ENCODE assay signal across 23 cellular contexts in genomic region chr15:64361259-64361658, GRCh38.
"Had no signal": no experiment of that assay in that cellular context is flagged by ENCODE, and none has a peak within 500 bp of the region (broad histone marks: within the 10 kb centered on the region; RNA-seq: fewer than 3 reads in every experiment).

No MANE protein-coding gene starts in this region.

- H3K79me2 ChIP-seq: parathyroid adenoma had no signal

- H3K4me1 Mint-ChIP-seq: nephron had no signal

- H3K9ac ChIP-seq: parathyroid adenoma had no signal

- H3K4me1 ChIP-seq: parathyroid adenoma, prostate gland, right lobe of liver, suprapubic skin had no signal

- H3K27ac Mint-ChIP-seq: endodermal cell; immature natural killer cell; naive B cell; nephron; stimulated activated effector memory CD8-positive, alpha-beta T cell treated with anti-CD3 and anti-CD28 coated beads, Interleukin-12 subunit alpha, Interleukin-12 subunit beta, amount 100 ng/mL, for 72 hours; type B pancreatic cell had no signal

- ATAC-seq: esophagus mucosa; gastroesophageal sphincter; left cardiac atrium; lower lobe of right lung; right lobe of liver; stimulated activated effector memory CD8-positive, alpha-beta T cell treated with anti-CD3 and anti-CD28 coated beads, Interleukin-12 subunit alpha, Interleukin-12 subunit beta, amount 100 ng/mL, for 72 hours; stimulated activated naive CD8-positive, alpha-beta T cell treated with anti-CD3 and anti-CD28 coated beads, Interleukin-15, Interleukin-2, amounts not matched to agents 100 U/mL and 50 U/mL, for 24 hours had no signal

- H3K9me3 Mint-ChIP-seq: endodermal cell; immature natural killer cell; naive B cell; nephron; stimulated activated effector memory CD8-positive, alpha-beta T cell treated with anti-CD3 and anti-CD28 coated beads, Interleukin-12 subunit alpha, Interleukin-12 subunit beta, amount 100 ng/mL, for 72 hours; type B pancreatic cell had no signal

- H3K36me3 Mint-ChIP-seq: immature natural killer cell, naive B cell, type B pancreatic cell had no signal

- DNase-seq: effector CD4-positive, alpha-beta T cell; endodermal cell; immature natural killer cell; left cardiac atrium; left ventricle myocardium inferior; lower lobe of right lung; mesendoderm; naive B cell; occipital lobe; right lobe of liver; stimulated activated CD4-positive, alpha-beta T cell treated with anti-CD3 and anti-CD28 coated beads, Interleukin-4, amount 100 ng/mL, for 1 hour; stimulated activated CD8-positive, alpha-beta memory T cell treated with anti-CD3 and anti-CD28 coated beads, Interleukin-4, amount 100 ng/mL, for 48 hours; stimulated activated naive CD8-positive, alpha-beta T cell treated with anti-CD3 and anti-CD28 coated beads, Interleukin-15, Interleukin-2, amounts not matched to agents 100 U/mL and 50 U/mL, for 24 hours; thyroid gland had no signal

- H3K4me3 Mint-ChIP-seq: endodermal cell; immature natural killer cell; naive B cell; nephron; stimulated activated effector memory CD8-positive, alpha-beta T cell treated with anti-CD3 and anti-CD28 coated beads, Interleukin-12 subunit alpha, Interleukin-12 subunit beta, amount 100 ng/mL, for 72 hours; type B pancreatic cell had no signal

- H2AFZ ChIP-seq: parathyroid adenoma had no signal

- H3K9me3 ChIP-seq: gastroesophageal sphincter, left ventricle myocardium inferior, lower lobe of right lung, prostate gland, right lobe of liver, suprapubic skin, thyroid gland had no signal

- H3K4me3 ChIP-seq: coronary artery, gastroesophageal sphincter, left ventricle myocardium inferior, lower lobe of right lung, prostate gland, right lobe of liver, suprapubic skin, thyroid gland had no signal

- H3K27ac ChIP-seq: coronary artery, gastroesophageal sphincter, left ventricle myocardium inferior, lower lobe of right lung, parathyroid adenoma, prostate gland, right lobe of liver, suprapubic skin, thyroid gland had no signal

- H3K27me3 Mint-ChIP-seq: naive B cell, type B pancreatic cell had no signal

- H3K27me3 ChIP-seq: gastroesophageal sphincter, right lobe of liver, suprapubic skin, thyroid gland had no signal

- H3K36me3 ChIP-seq: gastroesophageal sphincter, left ventricle myocardium inferior, lower lobe of right lung, prostate gland, right lobe of liver, suprapubic skin, thyroid gland had no signal
